In the genomic region with DNA sequence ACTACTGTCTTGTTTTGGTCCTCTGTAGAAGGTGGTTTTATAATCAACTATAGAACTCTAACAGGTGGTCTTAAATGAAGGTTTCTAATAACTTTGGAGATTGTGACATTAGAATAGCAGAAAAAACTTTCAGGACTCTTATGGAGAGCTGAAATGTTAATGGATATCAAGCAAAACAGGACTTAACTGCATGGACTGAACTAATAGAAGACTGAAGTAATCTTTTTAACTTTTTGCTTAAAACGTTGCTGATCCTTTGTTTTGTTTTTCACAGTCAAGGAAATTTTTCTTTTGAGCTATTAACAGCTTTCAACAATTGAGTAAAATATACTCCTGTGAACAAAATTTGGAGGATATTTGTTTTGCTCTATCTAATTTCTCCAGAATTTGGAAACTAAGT, we compare ENCODE assay signal across 1 cellular context.
TF ChIP-seq lines count a peak whose summit lies in the region.

No MANE protein-coding gene starts in this region.

TF ChIP-seq in GM12878, 131 proteins besides CTCF, POLR2A, EP300 and RAD21 (continued from another document):
- TF ChIP-seq, protein P1, sequence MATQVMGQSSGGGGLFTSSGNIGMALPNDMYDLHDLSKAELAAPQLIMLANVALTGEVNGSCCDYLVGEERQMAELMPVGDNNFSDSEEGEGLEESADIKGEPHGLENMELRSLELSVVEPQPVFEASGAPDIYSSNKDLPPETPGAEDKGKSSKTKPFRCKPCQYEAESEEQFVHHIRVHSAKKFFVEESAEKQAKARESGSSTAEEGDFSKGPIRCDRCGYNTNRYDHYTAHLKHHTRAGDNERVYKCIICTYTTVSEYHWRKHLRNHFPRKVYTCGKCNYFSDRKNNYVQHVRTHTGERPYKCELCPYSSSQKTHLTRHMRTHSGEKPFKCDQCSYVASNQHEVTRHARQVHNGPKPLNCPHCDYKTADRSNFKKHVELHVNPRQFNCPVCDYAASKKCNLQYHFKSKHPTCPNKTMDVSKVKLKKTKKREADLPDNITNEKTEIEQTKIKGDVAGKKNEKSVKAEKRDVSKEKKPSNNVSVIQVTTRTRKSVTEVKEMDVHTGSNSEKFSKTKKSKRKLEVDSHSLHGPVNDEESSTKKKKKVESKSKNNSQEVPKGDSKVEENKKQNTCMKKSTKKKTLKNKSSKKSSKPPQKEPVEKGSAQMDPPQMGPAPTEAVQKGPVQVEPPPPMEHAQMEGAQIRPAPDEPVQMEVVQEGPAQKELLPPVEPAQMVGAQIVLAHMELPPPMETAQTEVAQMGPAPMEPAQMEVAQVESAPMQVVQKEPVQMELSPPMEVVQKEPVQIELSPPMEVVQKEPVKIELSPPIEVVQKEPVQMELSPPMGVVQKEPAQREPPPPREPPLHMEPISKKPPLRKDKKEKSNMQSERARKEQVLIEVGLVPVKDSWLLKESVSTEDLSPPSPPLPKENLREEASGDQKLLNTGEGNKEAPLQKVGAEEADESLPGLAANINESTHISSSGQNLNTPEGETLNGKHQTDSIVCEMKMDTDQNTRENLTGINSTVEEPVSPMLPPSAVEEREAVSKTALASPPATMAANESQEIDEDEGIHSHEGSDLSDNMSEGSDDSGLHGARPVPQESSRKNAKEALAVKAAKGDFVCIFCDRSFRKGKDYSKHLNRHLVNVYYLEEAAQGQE (IDR thresholded peaks at IDR 0.05; ENCODE audit: low read depth, low read length), result no peak
